Comparison of ENCODE assay signal across 10 cellular contexts in the genomic region with DNA sequence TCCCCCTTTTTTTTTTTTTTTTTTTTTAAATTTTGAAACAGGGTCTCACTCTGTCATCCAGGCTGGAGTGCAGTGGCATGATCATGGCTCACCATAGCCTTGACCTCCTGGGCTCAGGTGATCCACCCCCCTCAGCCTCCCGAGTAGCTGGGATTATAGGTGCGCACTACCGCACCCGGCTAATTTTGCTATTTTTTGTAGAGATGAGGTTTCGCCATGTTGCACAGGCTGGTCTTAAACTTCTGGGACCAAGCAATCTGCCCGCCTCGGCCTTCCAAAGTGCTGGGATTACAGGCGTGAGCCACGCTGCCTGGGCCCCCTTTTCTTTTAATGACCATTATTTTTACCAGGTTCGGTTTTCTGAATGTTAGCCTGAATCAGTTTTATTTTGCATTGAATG. TPM values are rescaled to one million over a fixed set of nuclear protein-coding genes. Genes with fewer than 3 reads are reported as not detected.
"Had no signal": no experiment of that assay in that cellular context is flagged by ENCODE, and none has a peak within 500 bp of the region (broad histone marks: within the 10 kb centered on the region; RNA-seq: fewer than 3 reads in every experiment).

No MANE protein-coding gene starts in this region.

- DNase-seq: GM23248, GOT3, H7, HFFc6, IMR-90 had no signal

- H3K27ac Mint-ChIP-seq: HFFc6 had no signal

- H3K9me3 ChIP-seq: HAP-1 had no signal

- H3K9ac ChIP-seq: GM23248 had no signal

- H3K4me1 ChIP-seq: HAP-1 had no signal

- H3K4me3 ChIP-seq: GM23248, HAP-1, K562 had no signal

- H3K4me3 Mint-ChIP-seq: HFFc6 had no signal

- H3K27ac ChIP-seq: GM23248, HL-60 had no signal

RNA-seq across cellular contexts. Expression of a gene that starts 5.0 kb away (rescaled TPM):
- total RNA-seq: GM23248, H4, HT1080 had no signal
- polyA plus RNA-seq: GM23248 had no signal

RNA-seq across cellular contexts. Expression of a gene that starts 13.5 kb away (rescaled TPM):
- total RNA-seq: GM23248, H4, HT1080, IMR-90, K562 had no signal
- polyA plus RNA-seq: GM23248 had no signal
